Comparison of ENCODE assay signal across 10 cellular contexts in genomic region chr2:9262671-9263171, GRCh38. TPM values are rescaled to one million over a fixed set of nuclear protein-coding genes. Genes with fewer than 3 reads are reported as not detected.
DNase-seq lines count a peak whose midpoint lies in the region; ATAC-seq and TF ChIP-seq lines count a peak whose summit lies in the region.
"Had no signal": no experiment of that assay in that cellular context is flagged by ENCODE, and none has a peak within 500 bp of the region (broad histone marks: within the 10 kb centered on the region; RNA-seq: fewer than 3 reads in every experiment).

No MANE protein-coding gene starts in this region.

- 69 to 71% methylated on average over 14 of the region's 14 CpGs for WGBS in testis, 2 donors

- intact Hi-C loops in testis (cut with DNase I; ENCODE audit: low total_unique reads): no loop called here

- peak; percentile 61 for DNase-seq in EH (ENCODE audit: low read depth)
- DNase-seq in cerebellum (ENCODE audit: low spot score): peak; percentile 71
- DNase-seq in inferior parietal cortex (ENCODE audit: extremely low spot score): peak; percentile 43
- no peak for DNase-seq in testis
- DNase-seq in amniotic stem cell (lab: John Stamatoyannopoulos, UW): no peak
- no peak for DNase-seq in ecto neural progenitor cell (ENCODE audit: low spot score)
- DNase-seq: AML-193, small intestine had no signal

- no peak for TF ChIP-seq POLR2A in testis (IDR thresholded peaks at IDR 0.05)

- peak overlapping the region; percentile 74 for H3K27ac ChIP-seq in rectal smooth muscle tissue (ENCODE audit: low read depth, low read length)
- no peak overlapping the region for H3K27ac ChIP-seq in testis

- no peak overlapping the region for H3K4me3 ChIP-seq in rectal smooth muscle tissue (ENCODE audit: low read length)
- no peak overlapping the region for H3K4me3 ChIP-seq in testis

- peaks cover 54% of the 10 kb centered on the region for H3K4me1 ChIP-seq in rectal smooth muscle tissue (ENCODE audit: control insufficient read depth, insufficient read depth, low read length)
- peaks cover 12% of the 10 kb centered on the region for H3K4me1 ChIP-seq in testis

- H3K27me3 ChIP-seq in rectal smooth muscle tissue (ENCODE audit: control insufficient read depth, insufficient read depth, low read length): no peaks in the 10 kb centered on the region
- H3K27me3 ChIP-seq in testis: no peaks in the 10 kb centered on the region

- H3K9ac ChIP-seq in rectal smooth muscle tissue (ENCODE audit: low read length): no peak overlapping the region

- H3K36me3 ChIP-seq in rectal smooth muscle tissue (ENCODE audit: control insufficient read depth, insufficient read depth, low read length): no peaks in the 10 kb centered on the region
- H3K36me3 ChIP-seq in testis (ENCODE audit: low read depth, missing control alignments): no peaks in the 10 kb centered on the region

- no peak for TF ChIP-seq CTCF in testis (IDR thresholded peaks at IDR 0.05)

- H3K9me3 ChIP-seq in testis: no peaks in the 10 kb centered on the region

- no peak for ATAC-seq in GM18858 (IDR thresholded peaks at IDR 0.05; ENCODE audit: unreplicated experiment)

RNA-seq across cellular contexts. Expression of gene ASAP2, which starts 56.1 kb away (rescaled TPM):
- total RNA-seq in cerebellum: 61.2 TPM
- total RNA-seq in testis: 10 to 100 TPM; 42.4 to 79.0 TPM
- polyA plus RNA-seq in testis (ENCODE audit: insufficient read depth, low read depth, low replicate concordance): 87.2 TPM

Comparison
In these comparisons a context has a peak if more than half of its experiments do, and no peak if none do; other contexts are left out.
1. DNase-seq: peak in EH (single experiment), cerebellum (single experiment) and inferior parietal cortex (single experiment); none in testis (single experiment), amniotic stem cell (single experiment) and ecto neural progenitor cell (single experiment).